In genomic region chr7:93232673-93233018, GRCh38 we compare ENCODE assay signal across 8 cellular contexts. TPM values are rescaled to one million over a fixed set of nuclear protein-coding genes. Genes with fewer than 3 reads are reported as not detected.
DNase-seq lines count a peak whose midpoint lies in the region; ATAC-seq and TF ChIP-seq lines count a peak whose summit lies in the region.

No MANE protein-coding gene starts in this region.

- peaks cover 14% of the 10 kb centered on the region for H3K4me1 Mint-ChIP-seq in endodermal cell
- H3K4me1 Mint-ChIP-seq in neural crest cell: peaks cover 7% of the 10 kb centered on the region

- DNase-seq in Peyer's patch (no peak), endodermal cell (no peak), neural crest cell (ENCODE audit: low read depth, low spot score) (no peak)
- no peak for DNase-seq in activated CD4-positive, CD25-positive, alpha-beta regulatory T cell treated with anti-CD3 and anti-CD28 coated beads, Interleukin-2, amount 50 U/mL, for 72 hours

- peak overlapping the region; percentile 81 to 96 (median 85) for H3K4me2 ChIP-seq in BLaER1 treated with 17β-estradiol and CSF1 and Interleukin-3, amounts not matched to agents 10 nM and 100 nM

- H3K4me1 ChIP-seq in BLaER1 treated with 17β-estradiol and CSF1 and Interleukin-3, amounts not matched to agents 10 nM and 100 nM: peaks cover 12 to 29% (median 21%) of the 10 kb centered on the region in 10 experiments
- peaks cover 0 to 11% (median 4%) of the 10 kb centered on the region in 4 donors for H3K4me1 ChIP-seq in Peyer's patch
- peaks cover 9% of the 10 kb centered on the region for H3K4me1 ChIP-seq in endodermal cell (ENCODE audit: control insufficient read depth, insufficient read depth, low read length)

- H4K20me1 ChIP-seq in BLaER1 treated with 17β-estradiol and CSF1 and Interleukin-3, amounts not matched to agents 10 nM and 100 nM: peaks cover 0 to 32% (median 3%) of the 10 kb centered on the region in 11 experiments; a peak in 7 of 22 replicates

- H3K4me3 Mint-ChIP-seq in endodermal cell (peak overlapping the region; percentile 94), neural crest cell (peak overlapping the region; percentile 93)

- no peaks in the 10 kb centered on the region for H3K36me3 Mint-ChIP-seq in endodermal cell (ENCODE audit: low read depth)
- no peaks in the 10 kb centered on the region for H3K36me3 Mint-ChIP-seq in neural crest cell (ENCODE audit: low read depth)

- H3K4me3 ChIP-seq in BLaER1 treated with 17β-estradiol and CSF1 and Interleukin-3, amounts not matched to agents 10 nM and 100 nM: peak overlapping the region; percentile 73 to 97 (median 86)
- peak overlapping the region; percentile 57 to 80 (median 64) for H3K4me3 ChIP-seq in Peyer's patch
- H3K4me3 ChIP-seq in endodermal cell (ENCODE audit: low read length): peak overlapping the region; percentile 96

- peak overlapping the region; percentile 32 to 73 (median 59); a peak in 19 of 22 replicates for H3K27ac ChIP-seq in BLaER1 treated with 17β-estradiol and CSF1 and Interleukin-3, amounts not matched to agents 10 nM and 100 nM
- H3K27ac ChIP-seq in Peyer's patch (peak overlapping the region in 3 of 4 donors; percentile 64 to 81 (median 72)), endodermal cell (ENCODE audit: low read depth, low read length) (no peak overlapping the region)

- WGBS in endodermal cell (ENCODE audit: insufficient coverage in 1 of 2, insufficient read length in 1 of 2), 2 experiments: 4 to 17% methylated on average over 2 to 8 of the region's 8 CpGs

- peak overlapping the region; percentile 99 for H3K27ac Mint-ChIP-seq in endodermal cell
- peak overlapping the region; percentile 83 for H3K27ac Mint-ChIP-seq in neural crest cell (ENCODE audit: unreplicated experiment)

- ATAC-seq in GM21529 (IDR thresholded peaks at IDR 0.05; ENCODE audit: unreplicated experiment): peak; percentile 13
- ATAC-seq in HG02642 (IDR thresholded peaks at IDR 0.05; ENCODE audit: poor library complexity, unreplicated experiment): no peak
- no peak for ATAC-seq in HG03108 (IDR thresholded peaks at IDR 0.05; ENCODE audit: unreplicated experiment)

- H3K27me3 ChIP-seq in BLaER1 treated with 17β-estradiol and CSF1 and Interleukin-3, amounts not matched to agents 10 nM and 100 nM: no peaks in the 10 kb centered on the region
- H3K27me3 ChIP-seq in Peyer's patch: no peaks in the 10 kb centered on the region
- H3K27me3 ChIP-seq in endodermal cell (ENCODE audit: control insufficient read depth, insufficient read depth, low read length, poor library complexity, severe bottlenecking): peaks cover 11% of the 10 kb centered on the region

- no peak for TF ChIP-seq CTCF in Peyer's patch (IDR thresholded peaks at IDR 0.05)
- no peak for TF ChIP-seq CTCF in endodermal cell (conservative IDR thresholded peaks at IDR 0.05)
- no peak for TF ChIP-seq CTCF in neural crest cell (conservative IDR thresholded peaks at IDR 0.05)

- H3K9me3 Mint-ChIP-seq in endodermal cell (no peaks in the 10 kb centered on the region), neural crest cell (no peaks in the 10 kb centered on the region)

- peak overlapping the region; percentile 68 to 83 (median 79) for H3K9ac ChIP-seq in BLaER1 treated with 17β-estradiol and CSF1 and Interleukin-3, amounts not matched to agents 10 nM and 100 nM
- H3K9ac ChIP-seq in endodermal cell (ENCODE audit: extremely low read depth, low read length, poor library complexity, severe bottlenecking): peak overlapping the region; percentile 61

- no peak for TF ChIP-seq POLR2A in Peyer's patch (IDR thresholded peaks at IDR 0.05)

- no peaks in the 10 kb centered on the region for H3K9me3 ChIP-seq in BLaER1 treated with 17β-estradiol and CSF1 and Interleukin-3, amounts not matched to agents 10 nM and 100 nM (replicated peaks in 1 of 11)
- H3K9me3 ChIP-seq in Peyer's patch: no peaks in the 10 kb centered on the region
- no peaks in the 10 kb centered on the region for H3K9me3 ChIP-seq in endodermal cell (ENCODE audit: control insufficient read depth, low read length)

- H3K27me3 Mint-ChIP-seq in endodermal cell (ENCODE audit: insufficient read depth) (peaks cover 9% of the 10 kb centered on the region), neural crest cell (ENCODE audit: low read depth) (peaks cover 35% of the 10 kb centered on the region)

- no peaks in the 10 kb centered on the region for H3K36me3 ChIP-seq in BLaER1 treated with 17β-estradiol and CSF1 and Interleukin-3, amounts not matched to agents 10 nM and 100 nM
- H3K36me3 ChIP-seq in Peyer's patch (no peaks in the 10 kb centered on the region), endodermal cell (ENCODE audit: control insufficient read depth, insufficient read depth, low read length) (no peaks in the 10 kb centered on the region)

RNA-seq across cellular contexts. Expression of gene VPS50, which starts 0.5 kb away (rescaled TPM):
- 10 to 100 TPM; 16.1 to 28.9 (median 20.9) TPM for total RNA-seq in Peyer's patch
- 10 to 100 TPM; 13.3 to 14.9 TPM for total RNA-seq in endodermal cell
- 13.0 TPM for polyA plus RNA-seq in endodermal cell (2013, experiment 1 of 2)
- polyA plus RNA-seq in endodermal cell (2013, experiment 2 of 2): 14.4 TPM
- total RNA-seq in neural crest cell: 16.0 and 18.3 TPM in 2 replicates

RNA-seq across cellular contexts. Expression of gene HEPACAM2, which starts 6.4 kb away (rescaled TPM):
- total RNA-seq in Peyer's patch (10 to 100 TPM; 19.0 to 59.4 (median 28.4) TPM), endodermal cell (not detected), neural crest cell (not detected in 2 replicates)
- 0.32 TPM for polyA plus RNA-seq in endodermal cell (2013, experiment 1 of 2)
- polyA plus RNA-seq in endodermal cell (2013, experiment 2 of 2): 0.37 TPM

Comparison
In these comparisons a context has a peak if more than half of its experiments do, and no peak if none do; other contexts are left out.
1. RNA of gene HEPACAM2, which starts 6.4 kb away (total RNA-seq): 19.0 to 59.4 TPM in Peyer's patch; not detected in neural crest cell and not detected in endodermal cell; every median in the first group is over 10 times any median in the second.
2. Peak in every context shown above with its lines, with median percentiles within 50 percentile points of each other: H3K4me3 ChIP-seq.